Comparison of ENCODE assay signal across 29 cellular contexts in genomic region chr3:13628432-13628831, GRCh38.
"Had no signal": no experiment of that assay in that cellular context is flagged by ENCODE, and none has a peak within 500 bp of the region (broad histone marks: within the 10 kb centered on the region; RNA-seq: fewer than 3 reads in every experiment).

No MANE protein-coding gene starts in this region.

- ATAC-seq: activated CD4-positive, alpha-beta T cell treated with anti-CD3 and anti-CD28 coated beads for 36 hours; activated CD8-positive, alpha-beta memory T cell treated with anti-CD3 and anti-CD28 coated beads, Interleukin-2, amount 10 ng/mL, durations not matched to agents 7 days and 5 days; activated CD8-positive, alpha-beta T cell treated with anti-CD3 and anti-CD28 coated beads, Interleukin-2, amount 10 ng/mL, durations not matched to agents 7 days and 5 days; activated naive CD4-positive, alpha-beta T cell treated with anti-CD3 and anti-CD28 coated beads, Interleukin-2, amount 50 U/mL, for 72 hours; activated T-cell treated with anti-CD3 and anti-CD28 coated beads, Interleukin-2, amount 50 U/mL, for 72 hours; esophagus mucosa had no signal

- H3K36me3 ChIP-seq: breast epithelium, cardiac muscle cell had no signal

- H3K36me3 Mint-ChIP-seq: activated CD4-positive, alpha-beta memory T cell treated with anti-CD3 and anti-CD28 coated beads for 36 hours; activated CD8-positive, alpha-beta memory T cell treated with anti-CD3 and anti-CD28 coated beads, Interleukin-2, amount 10 ng/mL, durations not matched to agents 7 days and 5 days; activated naive CD4-positive, alpha-beta T cell treated with anti-CD3 and anti-CD28 coated beads, Interleukin-2, amount 10 ng/mL, durations not matched to agents 7 days and 5 days; activated naive CD4-positive, alpha-beta T cell treated with anti-CD3 and anti-CD28 coated beads, Interleukin-2, amount 50 U/mL, for 72 hours; activated naive CD8-positive, alpha-beta T cell treated with anti-CD3 and anti-CD28 coated beads, Interleukin-2, amount 10 ng/mL, durations not matched to agents 7 days and 5 days; brain had no signal

- H3K9me3 ChIP-seq: ascending aorta, breast epithelium had no signal

- H3K27me3 ChIP-seq: ascending aorta, breast epithelium, cardiac muscle cell, dorsolateral prefrontal cortex had no signal

- H3K4me3 Mint-ChIP-seq: activated CD4-positive, alpha-beta memory T cell treated with anti-CD3 and anti-CD28 coated beads for 36 hours; activated CD4-positive, alpha-beta T cell treated with anti-CD3 and anti-CD28 coated beads for 36 hours; activated CD4-positive, alpha-beta T cell treated with anti-CD3 and anti-CD28 coated beads, Interleukin-2, amount 10 ng/mL, durations not matched to agents 24 days and 14 days; activated CD8-positive, alpha-beta memory T cell treated with anti-CD3 and anti-CD28 coated beads, Interleukin-2, amount 10 ng/mL, durations not matched to agents 7 days and 5 days; activated CD8-positive, alpha-beta T cell treated with anti-CD3 and anti-CD28 coated beads, Interleukin-2, amount 10 ng/mL, durations not matched to agents 7 days and 5 days; activated naive CD4-positive, alpha-beta T cell treated with anti-CD3 and anti-CD28 coated beads, Interleukin-2, amount 10 ng/mL, durations not matched to agents 7 days and 5 days; activated naive CD8-positive, alpha-beta T cell treated with anti-CD3 and anti-CD28 coated beads, Interleukin-2, amount 10 ng/mL, durations not matched to agents 7 days and 5 days; activated T-cell treated with anti-CD3 and anti-CD28 coated beads, Interleukin-2, amount 50 U/mL, for 24 hours; activated T-cell treated with anti-CD3 and anti-CD28 coated beads, Interleukin-2, amount 50 U/mL, for 72 hours; brain; dendritic cell treated with granulocyte-macrophage colony-stimulating factor and Interleukin-4, amounts not matched to agents 40 ng/mL and 50 ng/mL, for 4 days; endodermal cell had no signal

- H3K27ac Mint-ChIP-seq: activated CD4-positive, alpha-beta memory T cell treated with anti-CD3 and anti-CD28 coated beads for 36 hours; activated CD4-positive, alpha-beta T cell treated with anti-CD3 and anti-CD28 coated beads for 36 hours; activated CD4-positive, alpha-beta T cell treated with anti-CD3 and anti-CD28 coated beads, Interleukin-2, amount 10 ng/mL, durations not matched to agents 24 days and 14 days; activated CD8-positive, alpha-beta memory T cell treated with anti-CD3 and anti-CD28 coated beads, Interleukin-2, amount 10 ng/mL, durations not matched to agents 7 days and 5 days; activated CD8-positive, alpha-beta T cell treated with anti-CD3 and anti-CD28 coated beads, Interleukin-2, amount 10 ng/mL, durations not matched to agents 7 days and 5 days; activated naive CD4-positive, alpha-beta T cell treated with anti-CD3 and anti-CD28 coated beads, Interleukin-2, amount 10 ng/mL, durations not matched to agents 7 days and 5 days; activated naive CD4-positive, alpha-beta T cell treated with anti-CD3 and anti-CD28 coated beads, Interleukin-2, amount 50 U/mL, for 72 hours; activated naive CD8-positive, alpha-beta T cell treated with anti-CD3 and anti-CD28 coated beads, Interleukin-2, amount 10 ng/mL, durations not matched to agents 7 days and 5 days; activated T-cell treated with anti-CD3 and anti-CD28 coated beads, Interleukin-2, amount 50 U/mL, for 24 hours; activated T-cell treated with anti-CD3 and anti-CD28 coated beads, Interleukin-2, amount 50 U/mL, for 72 hours; brain; dendritic cell treated with granulocyte-macrophage colony-stimulating factor and Interleukin-4, amounts not matched to agents 40 ng/mL and 50 ng/mL, for 4 days; endodermal cell had no signal

- H3K4me3 ChIP-seq: ascending aorta, breast epithelium, cardiac muscle cell, coronary artery, dorsolateral prefrontal cortex had no signal

- H3K9me3 Mint-ChIP-seq: activated CD4-positive, alpha-beta memory T cell treated with anti-CD3 and anti-CD28 coated beads for 36 hours; activated CD4-positive, alpha-beta T cell treated with anti-CD3 and anti-CD28 coated beads, Interleukin-2, amount 10 ng/mL, durations not matched to agents 24 days and 14 days; activated naive CD4-positive, alpha-beta T cell treated with anti-CD3 and anti-CD28 coated beads, Interleukin-2, amount 10 ng/mL, durations not matched to agents 7 days and 5 days; activated naive CD4-positive, alpha-beta T cell treated with anti-CD3 and anti-CD28 coated beads, Interleukin-2, amount 50 U/mL, for 72 hours; activated naive CD8-positive, alpha-beta T cell treated with anti-CD3 and anti-CD28 coated beads, Interleukin-2, amount 10 ng/mL, durations not matched to agents 7 days and 5 days; activated T-cell treated with anti-CD3 and anti-CD28 coated beads, Interleukin-2, amount 50 U/mL, for 24 hours; activated T-cell treated with anti-CD3 and anti-CD28 coated beads, Interleukin-2, amount 50 U/mL, for 72 hours; brain; dendritic cell treated with granulocyte-macrophage colony-stimulating factor and Interleukin-4, amounts not matched to agents 40 ng/mL and 50 ng/mL, for 4 days; endodermal cell had no signal

- DNase-seq: activated CD4-positive, alpha-beta memory T cell treated with anti-CD3 and anti-CD28 coated beads for 36 hours; activated CD4-positive, alpha-beta T cell treated with anti-CD3 and anti-CD28 coated beads for 36 hours; activated CD4-positive, alpha-beta T cell treated with anti-CD3 and anti-CD28 coated beads, Interleukin-2, amount 10 ng/mL, durations not matched to agents 24 days and 14 days; activated CD4-positive, CD25-positive, alpha-beta regulatory T cell; activated CD4-positive, CD25-positive, alpha-beta regulatory T cell treated with anti-CD3 and anti-CD28 coated beads, Interleukin-2, amount 50 U/mL, for 72 hours; activated CD8-positive, alpha-beta memory T cell treated with anti-CD3 and anti-CD28 coated beads, Interleukin-2, amount 10 ng/mL, durations not matched to agents 7 days and 5 days; activated CD8-positive, alpha-beta memory T cell treated with anti-CD3 and anti-CD28 coated beads, Interleukin-2, amount 50 U/mL, for 4 hours; activated CD8-positive, alpha-beta T cell treated with anti-CD3 and anti-CD28 coated beads, Interleukin-2, amount 10 ng/mL, durations not matched to agents 7 days and 5 days; activated gamma-delta T cell; activated naive CD4-positive, alpha-beta T cell; activated naive CD4-positive, alpha-beta T cell treated with anti-CD3 and anti-CD28 coated beads, Interleukin-2, amount 10 ng/mL, durations not matched to agents 7 days and 5 days; activated naive CD8-positive, alpha-beta T cell treated with anti-CD3 and anti-CD28 coated beads, Interleukin-2, amount 10 ng/mL, durations not matched to agents 7 days and 5 days; activated T-cell treated with anti-CD3 and anti-CD28 coated beads, Interleukin-2, amount 50 U/mL, for 24 hours; activated T-cell treated with anti-CD3 and anti-CD28 coated beads, Interleukin-2, amount 50 U/mL, for 72 hours; central memory CD4-positive, alpha-beta T cell; cerebellar nuclear complex; dorsolateral prefrontal cortex; effector memory CD4-positive, alpha-beta T cell; endodermal cell; foreskin fibroblast; T-helper 2 cell had no signal

- H3K27ac ChIP-seq: ascending aorta, breast epithelium, cardiac muscle cell, coronary artery, dorsolateral prefrontal cortex had no signal

- H3K27me3 Mint-ChIP-seq: activated CD4-positive, alpha-beta memory T cell treated with anti-CD3 and anti-CD28 coated beads for 36 hours; activated CD4-positive, alpha-beta T cell treated with anti-CD3 and anti-CD28 coated beads for 36 hours; activated CD4-positive, alpha-beta T cell treated with anti-CD3 and anti-CD28 coated beads, Interleukin-2, amount 10 ng/mL, durations not matched to agents 24 days and 14 days; activated CD8-positive, alpha-beta memory T cell treated with anti-CD3 and anti-CD28 coated beads, Interleukin-2, amount 10 ng/mL, durations not matched to agents 7 days and 5 days; activated naive CD4-positive, alpha-beta T cell treated with anti-CD3 and anti-CD28 coated beads, Interleukin-2, amount 10 ng/mL, durations not matched to agents 7 days and 5 days; activated naive CD8-positive, alpha-beta T cell treated with anti-CD3 and anti-CD28 coated beads, Interleukin-2, amount 10 ng/mL, durations not matched to agents 7 days and 5 days; activated T-cell treated with anti-CD3 and anti-CD28 coated beads, Interleukin-2, amount 50 U/mL, for 24 hours; dendritic cell treated with granulocyte-macrophage colony-stimulating factor and Interleukin-4, amounts not matched to agents 40 ng/mL and 50 ng/mL, for 4 days had no signal

- H3K4me1 ChIP-seq: ascending aorta, breast epithelium had no signal

- H3K4me1 Mint-ChIP-seq: activated CD4-positive, alpha-beta T cell treated with anti-CD3 and anti-CD28 coated beads for 36 hours; activated CD4-positive, alpha-beta T cell treated with anti-CD3 and anti-CD28 coated beads, Interleukin-2, amount 10 ng/mL, durations not matched to agents 24 days and 14 days; activated CD8-positive, alpha-beta memory T cell treated with anti-CD3 and anti-CD28 coated beads, Interleukin-2, amount 10 ng/mL, durations not matched to agents 7 days and 5 days; activated naive CD4-positive, alpha-beta T cell treated with anti-CD3 and anti-CD28 coated beads, Interleukin-2, amount 10 ng/mL, durations not matched to agents 7 days and 5 days; activated naive CD8-positive, alpha-beta T cell treated with anti-CD3 and anti-CD28 coated beads, Interleukin-2, amount 10 ng/mL, durations not matched to agents 7 days and 5 days; endodermal cell had no signal
